ENCODE assay signal across 28 cellular contexts in genomic region chr2:151651274-151651673, GRCh38.
"Had no signal": no experiment of that assay in that cellular context is flagged by ENCODE, and none has a peak within 500 bp of the region (broad histone marks: within the 10 kb centered on the region; RNA-seq: fewer than 3 reads in every experiment).

No MANE protein-coding gene starts in this region.

- H3K9me3 ChIP-seq: SJCRH30 had no signal

- H3K27ac ChIP-seq: SJCRH30, SK-N-MC, VCaP had no signal

- DNase-seq: activated CD4-positive, alpha-beta memory T cell treated with anti-CD3 and anti-CD28 coated beads, Interleukin-2, amount 10 ng/mL, durations not matched to agents 7 days and 5 days; activated CD4-positive, alpha-beta T cell treated with anti-CD3 and anti-CD28 coated beads for 1 hour; activated CD4-positive, alpha-beta T cell treated with anti-CD3 and anti-CD28 coated beads for 48 hours; activated CD4-positive, CD25-positive, alpha-beta regulatory T cell; activated CD8-positive, alpha-beta memory T cell treated with anti-CD3 and anti-CD28 coated beads for 24 hours; activated CD8-positive, alpha-beta memory T cell treated with anti-CD3 and anti-CD28 coated beads, Interleukin-2, amount 10 ng/mL, durations not matched to agents 7 days and 5 days; activated CD8-positive, alpha-beta memory T cell treated with anti-CD3 and anti-CD28 coated beads, Interleukin-2, amount 50 U/mL, for 48 hours; activated effector memory CD4-positive, alpha-beta T cell treated with Interleukin-2 at 50 U/mL for 16 hours; activated naive CD4-positive, alpha-beta T cell treated with anti-CD3 and anti-CD28 coated beads, Interleukin-2, amount 10 ng/mL, durations not matched to agents 7 days and 5 days; activated naive CD8-positive, alpha-beta T cell treated with anti-CD3 and anti-CD28 coated beads, Interleukin-2, amount 50 U/mL, for 24 hours; activated T-cell treated with anti-CD3 and anti-CD28 coated beads, Interleukin-2, amount 50 U/mL, for 48 hours; anterior cingulate cortex; central memory CD4-positive, alpha-beta T cell; Karpas-422; KBM-7; NCI-H1105; NCI-H1417 treated with DMSO at 0.1 percent for 48 hours; NCI-H1930; NCI-H2171; NCI-H510A; NCI-H526; NCI-H748 treated with DMSO at 0.1 percent for 48 hours; NK-92 treated with Interleukin-12 subunit alpha and Interleukin-12 subunit beta, amount 100 ng/mL, for 24 hours; Right ventricle myocardium superior; SJCRH30; T1000 had no signal

- ATAC-seq: activated CD8-positive, alpha-beta memory T cell treated with anti-CD3 and anti-CD28 coated beads, Interleukin-2, amount 10 ng/mL, durations not matched to agents 7 days and 5 days; activated naive CD8-positive, alpha-beta T cell treated with anti-CD3 and anti-CD28 coated beads, Interleukin-2, amount 50 U/mL, for 24 hours had no signal

- H3K27me3 ChIP-seq: SJCRH30 had no signal

- H3K4me3 ChIP-seq: SJCRH30, SK-N-MC had no signal

- H3K4me1 ChIP-seq: SJCRH30 had no signal
